Comparison of ENCODE assay signal across 19 cellular contexts in genomic region chr22:20032407-20032991, GRCh38. TPM values are rescaled to one million over a fixed set of nuclear protein-coding genes. Genes with fewer than 3 reads are reported as not detected.
A peak's percentile ranks its signal among the peaks of the same experiment; 100 is the strongest.
DNase-seq lines count a peak whose midpoint lies in the region; ATAC-seq and TF ChIP-seq lines count a peak whose summit lies in the region.
"Had no signal": no experiment of that assay in that cellular context is flagged by ENCODE, and none has a peak within 500 bp of the region (broad histone marks: within the 10 kb centered on the region; RNA-seq: fewer than 3 reads in every experiment).

No MANE protein-coding gene starts in this region.

- H3K4me1 ChIP-seq in CD8-positive, alpha-beta memory T cell (ENCODE audit: insufficient read depth, low read length): peaks cover 15% of the 10 kb centered on the region
- peaks cover 8% of the 10 kb centered on the region for H3K4me1 ChIP-seq in MM.1S (ENCODE audit: low read length)

- H3F3A ChIP-seq in MM.1S (ENCODE audit: insufficient read depth, low read length): no peaks in the 10 kb centered on the region

- no peaks in the 10 kb centered on the region for H3K27me3 ChIP-seq in CD8-positive, alpha-beta memory T cell (ENCODE audit: insufficient read depth, low read length, poor library complexity, severe bottlenecking)
- H3K27me3 ChIP-seq in layer of hippocampus (ENCODE audit: control insufficient read depth, insufficient read depth, low read length) (no peaks in the 10 kb centered on the region), MM.1S (replicated peaks; ENCODE audit: insufficient read depth, low read length) (no peaks in the 10 kb centered on the region)
- H3K27me3 ChIP-seq: Peyer's patch, suprapubic skin had no signal

- no peaks in the 10 kb centered on the region for H3K9me2 ChIP-seq in MM.1S (replicated peaks; ENCODE audit: insufficient read depth, low read length)

- H3K9me3 ChIP-seq in CD8-positive, alpha-beta memory T cell (ENCODE audit: low read length): no peaks in the 10 kb centered on the region
- H3K9me3 ChIP-seq in T-helper 17 cell (ENCODE audit: control insufficient read depth, low read length, poor library complexity, severe bottlenecking) (no peaks in the 10 kb centered on the region), MM.1S (replicated peaks; ENCODE audit: insufficient read depth, low read length) (no peaks in the 10 kb centered on the region)
- H3K9me3 ChIP-seq: Peyer's patch, suprapubic skin had no signal

- H3K4me3 Mint-ChIP-seq in CD8-positive, alpha-beta memory T cell: peak overlapping the region in 1 of 7 donors; percentile 31
- peak overlapping the region; percentile 76 for H3K4me3 Mint-ChIP-seq in T-helper 17 cell
- no peak overlapping the region for H3K4me3 Mint-ChIP-seq in stimulated activated effector memory CD8-positive, alpha-beta T cell treated with anti-CD3 and anti-CD28 coated beads, Interleukin-12 subunit alpha, Interleukin-12 subunit beta, amount 100 ng/mL, for 72 hours
- H3K4me3 Mint-ChIP-seq: HFFc6, nephron progenitor cell had no signal

- H4K20me1 ChIP-seq in MM.1S (ENCODE audit: insufficient read depth, low read length): no peaks in the 10 kb centered on the region

- H3K27ac ChIP-seq in CD8-positive, alpha-beta memory T cell (ENCODE audit: low read depth, low read length): peak overlapping the region; percentile 39
- H3K27ac ChIP-seq in layer of hippocampus (ENCODE audit: low read depth, low read length) (peak overlapping the region; percentile 64), MM.1S (ENCODE audit: low read length) (no peak overlapping the region)
- H3K27ac ChIP-seq: epithelial cell of prostate, Peyer's patch, suprapubic skin had no signal

- peaks cover 2% of the 10 kb centered on the region; the same call in 1 of the 2 replicates for H3K79me2 ChIP-seq in MM.1S (ENCODE audit: low read length)

- H3K27ac Mint-ChIP-seq in CD8-positive, alpha-beta memory T cell: peak overlapping the region in 3 of 8 donors; percentile 48 to 86 (median 56)
- H3K27ac Mint-ChIP-seq in T-helper 17 cell: peak overlapping the region; percentile 71
- peak overlapping the region; percentile 77 for H3K27ac Mint-ChIP-seq in stimulated activated effector memory CD8-positive, alpha-beta T cell treated with anti-CD3 and anti-CD28 coated beads, Interleukin-12 subunit alpha, Interleukin-12 subunit beta, amount 100 ng/mL, for 72 hours
- H3K27ac Mint-ChIP-seq: HFFc6, nephron progenitor cell had no signal

- no peaks in the 10 kb centered on the region for H3K27me3 Mint-ChIP-seq in CD8-positive, alpha-beta memory T cell
- H3K27me3 Mint-ChIP-seq in T-helper 17 cell: no peaks in the 10 kb centered on the region

- H3K9ac ChIP-seq in MM.1S (ENCODE audit: low read length): no peak overlapping the region

- DNase-seq in CD8-positive, alpha-beta memory T cell: no peak
- no peak for DNase-seq in T-helper 17 cell
- no peak for DNase-seq in stimulated activated effector memory CD8-positive, alpha-beta T cell treated with anti-CD3 and anti-CD28 coated beads, Interleukin-12 subunit alpha, Interleukin-12 subunit beta, amount 100 ng/mL, for 72 hours (ENCODE audit: low spot score in 2 of 2)
- DNase-seq in RKO (ENCODE audit: low spot score): no peak
- no peak for DNase-seq in MM.1S
- DNase-seq in NCI-H446 treated with DMSO at 0.1 percent for 48 hours (lab: John Stamatoyannopoulos, UW): no peak
- DNase-seq: activated gamma-delta T cell, AML-193, cortex of kidney, DMS 273 treated with DMSO at 0.1 percent for 48 hours, HFFc6, NCI-H1092, NCI-H2107, nephron progenitor cell had no signal

- H3K36me3 Mint-ChIP-seq in CD8-positive, alpha-beta memory T cell: peaks cover 0 to 26% (median 6%) of the 10 kb centered on the region in 3 donors
- H3K36me3 Mint-ChIP-seq in T-helper 17 cell (ENCODE audit: low read depth): peaks cover 2% of the 10 kb centered on the region
- H3K36me3 Mint-ChIP-seq in stimulated activated effector memory CD8-positive, alpha-beta T cell treated with anti-CD3 and anti-CD28 coated beads, Interleukin-12 subunit alpha, Interleukin-12 subunit beta, amount 100 ng/mL, for 72 hours: peaks cover 10% of the 10 kb centered on the region

- no peak for TF ChIP-seq CTCF in MM.1S (IDR thresholded peaks at IDR 0.05; ENCODE audit: low read length)

- ATAC-seq in T-helper 17 cell (no peak), GM21423 (IDR thresholded peaks at IDR 0.05; ENCODE audit: unreplicated experiment) (no peak)
- no peak for ATAC-seq in stimulated activated effector memory CD8-positive, alpha-beta T cell treated with anti-CD3 and anti-CD28 coated beads, Interleukin-12 subunit alpha, Interleukin-12 subunit beta, amount 100 ng/mL, for 72 hours

- H3K4me1 Mint-ChIP-seq in CD8-positive, alpha-beta memory T cell: peaks cover 20 to 58% (median 33%) of the 10 kb centered on the region in 3 donors
- peaks cover 30% of the 10 kb centered on the region for H3K4me1 Mint-ChIP-seq in T-helper 17 cell
- peaks cover 39% of the 10 kb centered on the region for H3K4me1 Mint-ChIP-seq in stimulated activated effector memory CD8-positive, alpha-beta T cell treated with anti-CD3 and anti-CD28 coated beads, Interleukin-12 subunit alpha, Interleukin-12 subunit beta, amount 100 ng/mL, for 72 hours

- no peak overlapping the region for H3K4me3 ChIP-seq in CD8-positive, alpha-beta memory T cell (ENCODE audit: low read length)
- H3K4me3 ChIP-seq in MM.1S (ENCODE audit: low read length): no peak overlapping the region
- H3K4me3 ChIP-seq: Peyer's patch, suprapubic skin had no signal

- POLR2A ChIA-PET in CD8-positive, alpha-beta memory T cell (lab: Charles Lee): interaction anchor here (1.6 kb wide), 1 partner anchor 10 kb away, joined by 7 read pairs; no protein-coding TSS in a partner anchor

- peaks cover 7% of the 10 kb centered on the region for H3K36me3 ChIP-seq in CD8-positive, alpha-beta memory T cell (ENCODE audit: insufficient read depth, low read length)
- no peaks in the 10 kb centered on the region for H3K36me3 ChIP-seq in MM.1S (replicated peaks; ENCODE audit: insufficient read depth, low read length)

- CTCF ChIA-PET in CD8-positive, alpha-beta memory T cell (lab: Charles Lee): interaction anchor here (2.3 kb wide), 1 partner anchor 11 kb away, joined by 5 read pairs; the partner anchor contains the start of gene TANGO2

- H2AFZ ChIP-seq in MM.1S (ENCODE audit: low read length): no peak overlapping the region

- no peaks in the 10 kb centered on the region for H3K9me3 Mint-ChIP-seq in CD8-positive, alpha-beta memory T cell
- H3K9me3 Mint-ChIP-seq in stimulated activated effector memory CD8-positive, alpha-beta T cell treated with anti-CD3 and anti-CD28 coated beads, Interleukin-12 subunit alpha, Interleukin-12 subunit beta, amount 100 ng/mL, for 72 hours: no peaks in the 10 kb centered on the region

- H3K4me2 ChIP-seq in MM.1S (ENCODE audit: low read depth, low read length): no peak overlapping the region

RNA-seq across cellular contexts. Expression of gene TANGO2, which starts 11.6 kb away (rescaled TPM):
- total RNA-seq in CD8-positive, alpha-beta memory T cell: 10 to 100 TPM; 27.3 to 28.0 TPM
- polyA plus RNA-seq in CD8-positive, alpha-beta memory T cell: 48.6 TPM
- total RNA-seq in T-helper 17 cell: 10 to 100 TPM; 31.7 to 44.3 TPM

RNA-seq across cellular contexts. Expression of gene ARVCF, which starts 15.9 kb away (rescaled TPM):
- 1 to 10 TPM; 1.4 to 1.8 TPM for total RNA-seq in CD8-positive, alpha-beta memory T cell
- polyA plus RNA-seq in CD8-positive, alpha-beta memory T cell: 0.92 TPM
- 1 to 10 TPM; 1.3 to 2.8 TPM for total RNA-seq in T-helper 17 cell

RNA-seq across cellular contexts. Expression of gene DGCR8, which starts 47.5 kb away (rescaled TPM):
- total RNA-seq in CD8-positive, alpha-beta memory T cell: 10 to 100 TPM; 68.6 to 73.8 TPM
- 10.6 TPM for polyA plus RNA-seq in CD8-positive, alpha-beta memory T cell
- total RNA-seq in T-helper 17 cell: 10 to 100 TPM; 32.0 to 37.9 TPM
